ENCODE assay signal across 8 cellular contexts in genomic region chr6:4647414-4648365, GRCh38.
DNase-seq lines count a peak whose midpoint lies in the region; ATAC-seq and TF ChIP-seq lines count a peak whose summit lies in the region.

No MANE protein-coding gene starts in this region.

- H3K4me3 ChIP-seq in fibroblast of mammary gland (ENCODE audit: control insufficient read depth, low read depth, low read length) (peak overlapping the region; percentile 8), muscle layer of duodenum (ENCODE audit: low read depth in 1 of 2, low read length in 2 of 2) (peak overlapping the region; percentile 42 to 53), thyroid gland (replicated peaks in 1 of 3) (peak overlapping the region in 2 of 3 donors; percentile 1 to 15)

- peak; percentile 49 for ATAC-seq in activated CD8-positive, alpha-beta T cell treated with anti-CD3 and anti-CD28 coated beads for 36 hours
- no peak for ATAC-seq in GM18511 (IDR thresholded peaks at IDR 0.05; ENCODE audit: unreplicated experiment)

- no peaks in the 10 kb centered on the region for H3K4me1 ChIP-seq in muscle layer of duodenum (ENCODE audit: control insufficient read depth in 1 of 2, insufficient read depth in 2 of 2, low read length in 2 of 2)
- peaks cover 3 to 11% of the 10 kb centered on the region in 2 donors for H3K4me1 ChIP-seq in thyroid gland

- no peaks in the 10 kb centered on the region for H3K36me3 Mint-ChIP-seq in activated CD8-positive, alpha-beta T cell treated with anti-CD3 and anti-CD28 coated beads for 36 hours (ENCODE audit: low read depth)

- POLR2A ChIA-PET in activated CD8-positive, alpha-beta T cell treated with anti-CD3 and anti-CD28 coated beads for 36 hours (lab: Charles Lee): no interaction called here

- CTCF ChIA-PET in activated CD8-positive, alpha-beta T cell treated with anti-CD3 and anti-CD28 coated beads for 36 hours (lab: Charles Lee): no interaction called here

- peaks cover 3% of the 10 kb centered on the region for H3K9me3 Mint-ChIP-seq in activated CD8-positive, alpha-beta T cell treated with anti-CD3 and anti-CD28 coated beads for 36 hours

- TF ChIP-seq POLR2A in thyroid gland (IDR thresholded peaks at IDR 0.05): peak in 1 of 2 donors; percentile 44

- H3K4me1 Mint-ChIP-seq in activated CD8-positive, alpha-beta T cell treated with anti-CD3 and anti-CD28 coated beads for 36 hours (ENCODE audit: low read depth): peaks cover 10% of the 10 kb centered on the region

- no peaks in the 10 kb centered on the region for H3K9me3 ChIP-seq in muscle layer of duodenum (ENCODE audit: control insufficient read depth in 1 of 2, low read length in 2 of 2)
- H3K9me3 ChIP-seq in thyroid gland: no peaks in the 10 kb centered on the region

- 21 to 22% methylated on average over 19 to 20 of the region's 22 CpGs for WGBS in thyroid gland, 2 donors

- H3K27ac ChIP-seq in muscle layer of duodenum (ENCODE audit: low read length): no peak overlapping the region
- H3K27ac ChIP-seq in thyroid gland: peak overlapping the region in 1 of 3 donors; percentile 32

- H3K36me3 ChIP-seq in muscle layer of duodenum (ENCODE audit: control insufficient read depth in 1 of 2, insufficient read depth in 2 of 2, low read length in 2 of 2) (no peaks in the 10 kb centered on the region), thyroid gland (no peaks in the 10 kb centered on the region)

- H3K4me3 Mint-ChIP-seq in activated CD8-positive, alpha-beta T cell treated with anti-CD3 and anti-CD28 coated beads for 36 hours: peak overlapping the region; percentile 26

- intact Hi-C loops in activated CD8-positive, alpha-beta T cell treated with anti-CD3 and anti-CD28 coated beads for 36 hours (cut with micrococcal nuclease): no loop called here
- intact Hi-C loops in thyroid gland (cut with DNase I): no loop called here

- no peaks in the 10 kb centered on the region for H3K27me3 ChIP-seq in muscle layer of duodenum (ENCODE audit: low read depth, low read length)
- H3K27me3 ChIP-seq in thyroid gland: no peaks in the 10 kb centered on the region

- no peak overlapping the region for H3K27ac Mint-ChIP-seq in activated CD8-positive, alpha-beta T cell treated with anti-CD3 and anti-CD28 coated beads for 36 hours

- peaks cover 34% of the 10 kb centered on the region for H3K27me3 Mint-ChIP-seq in activated CD8-positive, alpha-beta T cell treated with anti-CD3 and anti-CD28 coated beads for 36 hours

- no peak for TF ChIP-seq CTCF in activated CD8-positive, alpha-beta T cell treated with anti-CD3 and anti-CD28 coated beads for 36 hours (IDR thresholded peaks at IDR 0.05)
- TF ChIP-seq CTCF in fibroblast of mammary gland (conservative IDR thresholded peaks at IDR 0.05; ENCODE audit: control insufficient read depth, insufficient read depth, low read depth, low read length) (no peak), thyroid gland (IDR thresholded peaks at IDR 0.05) (peak in 1 of 6 experiments; percentile 13)

- DNase-seq in EH (ENCODE audit: low read depth) (peak; percentile 79), NCI-H128 (lab: John Stamatoyannopoulos, UW; ENCODE audit: unreplicated experiment) (peak; percentile 17), fibroblast of mammary gland (ENCODE audit: low read depth) (peak; percentile 72), thyroid gland (peak; percentile 73 to 85)
- DNase-seq in activated CD8-positive, alpha-beta T cell treated with anti-CD3 and anti-CD28 coated beads for 36 hours: peak; percentile 30
- DNase-seq in activated effector memory CD4-positive, alpha-beta T cell treated with Interleukin-2 at 50 U/mL for 16 hours: no peak
